In the genomic region with DNA sequence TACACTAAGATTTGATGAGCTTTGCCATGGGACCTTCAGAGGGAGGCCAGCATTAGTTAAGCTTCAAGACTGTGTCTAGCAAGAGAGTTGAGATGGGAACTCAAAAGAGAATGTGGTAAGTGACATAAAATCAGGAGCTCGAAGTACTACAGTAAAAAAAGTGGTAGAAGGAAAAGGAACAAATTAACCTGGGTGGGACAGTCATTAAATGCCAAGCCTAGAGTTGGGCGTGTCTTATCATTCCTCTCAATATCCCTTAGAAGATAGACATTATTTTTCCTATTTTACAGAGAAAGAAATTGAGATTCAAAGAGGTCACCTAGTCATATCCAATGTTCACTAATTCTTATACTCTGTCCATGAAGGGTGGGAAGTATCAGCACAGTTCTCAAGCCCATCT, we compare ENCODE assay signal across 22 cellular contexts. TPM values are rescaled to one million over a fixed set of nuclear protein-coding genes. Genes with fewer than 3 reads are reported as not detected.
DNase-seq lines count a peak whose midpoint lies in the region; ATAC-seq, FAIRE-seq and TF ChIP-seq lines count a peak whose summit lies in the region.
"Had no signal": no experiment of that assay in that cellular context is flagged by ENCODE, and none has a peak within 500 bp of the region (broad histone marks: within the 10 kb centered on the region; RNA-seq: fewer than 3 reads in every experiment).

No MANE protein-coding gene starts in this region.

- peaks cover under 1% of the 10 kb centered on the region; the same call in 1 of the 3 replicates for H3K9me3 ChIP-seq in A549
- no peaks in the 10 kb centered on the region for H3K9me3 ChIP-seq in IMR-90 (ENCODE audit: control insufficient read depth, insufficient read depth, low read length)
- no peaks in the 10 kb centered on the region for H3K9me3 ChIP-seq in colonic mucosa
- no peaks in the 10 kb centered on the region for H3K9me3 ChIP-seq in neutrophil
- H3K9me3 ChIP-seq: MG63 had no signal

- FAIRE-seq in A549 (lab: Jason Lieb, UNC) = no peak
- FAIRE-seq: GM19239, H54 had no signal

- no peak overlapping the region for H2BK120ac ChIP-seq in IMR-90 (ENCODE audit: low read depth, low read length)

- H3K27me3 ChIP-seq in IMR-90 (ENCODE audit: control insufficient read depth, insufficient read depth, low read length) = no peaks in the 10 kb centered on the region
- no peaks in the 10 kb centered on the region for H3K27me3 ChIP-seq in colonic mucosa
- no peaks in the 10 kb centered on the region for H3K27me3 ChIP-seq in neutrophil
- H3K27me3 ChIP-seq: MG63 had no signal

- intact Hi-C loops in IMR-90 (cut with micrococcal nuclease) = loop anchor here (5.0 to 10.0 kb wide), 6 partner anchors 93 to 363 kb away; a partner anchor contains a TSS
- intact Hi-C loops in colonic mucosa (cut with DNase I) = no loop called here

- H2BK15ac ChIP-seq in IMR-90 (ENCODE audit: low read depth, low read length) = no peak overlapping the region

- no peaks in the 10 kb centered on the region for H3K9me3 Mint-ChIP-seq in osteocyte (ENCODE audit: unreplicated experiment)

- BruUV-seq in IMR-90 (replicated peaks; lab: Mats Ljungman, UMichigan) = no TSS peak

- H3K27ac Mint-ChIP-seq in osteocyte (ENCODE audit: unreplicated experiment) = no peak overlapping the region
- H3K27ac Mint-ChIP-seq: HFFc6 had no signal

- dilution Hi-C loops in IMR-90 (cut with HindIII; ENCODE audit: low sequenced_read_pairs, unreplicated experiment) = no loop called here

- 79% methylated on average over 2 of the region's 2 CpGs for WGBS in A549 (ENCODE audit: missing lambda C conversion rate)
- WGBS in IMR-90 (ENCODE audit: extremely low coverage in 2 of 2, insufficient read length in 1 of 2), 2 experiments = no CpG with 5 or more reads among the region's 2 CpGs

- H3K14ac ChIP-seq in IMR-90 (replicated peaks; ENCODE audit: low read depth, low read length) = no peak overlapping the region

- CTCF ChIA-PET in A549 (lab: Yijun Ruan, JAX) = no interaction called here
- CTCF ChIA-PET in IMR-90 (lab: Yijun Ruan, JAX) = no interaction called here

- peak overlapping the region; percentile 97 for H3K4me2 ChIP-seq in A549
- no peak overlapping the region for H3K4me2 ChIP-seq in IMR-90 (ENCODE audit: low read depth, low read length)

- no peak overlapping the region for H3K4ac ChIP-seq in IMR-90 (ENCODE audit: low read depth, low read length)

- no peak overlapping the region for H4K8ac ChIP-seq in IMR-90 (ENCODE audit: low read depth in 2 of 2, low read length in 2 of 2)

- H3K79me1 ChIP-seq in IMR-90 (ENCODE audit: low read depth in 1 of 2, low read length in 2 of 2) = peaks cover 7 to 24% of the 10 kb centered on the region in 2 experiments; a peak in 2 of 4 replicates

- TF ChIP-seq CTCF in A549 (IDR thresholded peaks at IDR 0.05) (no peak), IMR-90 (conservative IDR thresholded peaks at IDR 0.05; ENCODE audit: low read depth, low read length) (no peak), colonic mucosa (IDR thresholded peaks at IDR 0.05) (no peak), neutrophil (IDR thresholded peaks at IDR 0.05) (no peak), osteocyte (IDR thresholded peaks at IDR 0.05) (no peak)

- TF ChIP-seq POLR2A in A549 (IDR thresholded peaks at IDR 0.05; ENCODE audit: low read length) = no peak
- TF ChIP-seq POLR2A in IMR-90 (IDR thresholded peaks at IDR 0.05; ENCODE audit: low read depth, low read length) = no peak

- no peak overlapping the region for H3K56ac ChIP-seq in IMR-90 (ENCODE audit: extremely low read depth, insufficient read depth, low read length)

- in situ Hi-C loops in IMR-90 (cut with MboI; ENCODE audit: low sequenced_read_pairs) = no loop called here

- TF ChIP-seq RAD21 in A549 (conservative IDR thresholded peaks at IDR 0.05 in 1 of 2, IDR thresholded peaks at IDR 0.05 in 1 of 2) (no peak), IMR-90 (IDR thresholded peaks at IDR 0.05; ENCODE audit: low read length) (no peak)

- DNase-seq in A549 (ENCODE audit: low read depth in 1 of 2, low spot score in 1 of 2) = no peak
- no peak for DNase-seq in IMR-90
- no peak for DNase-seq in colonic mucosa
- DNase-seq in osteocyte (ENCODE audit: extremely low spot score, unreplicated experiment) = no peak
- no peak for DNase-seq in Kasumi-1 (lab: John Stamatoyannopoulos, UW)
- DNase-seq: CD4-positive, CD25-positive, alpha-beta regulatory T cell; EL; GF-D8; HFFc6; MG63; NCI-H1417; NCI-H187 treated with DMSO at 0.1 percent for 48 hours; NCI-H2227 treated with DMSO at 0.1 percent for 48 hours; NCI-H510A; NCI-H748 treated with DMSO at 0.1 percent for 48 hours had no signal

- H3K9ac ChIP-seq in IMR-90 (ENCODE audit: low read depth, low read length) = no peak overlapping the region
- H3K9ac ChIP-seq in colonic mucosa (ENCODE audit: low read depth in 2 of 2, low read length in 2 of 2) = peak overlapping the region in 1 of 2 donors; percentile 22

- H3K4me1 ChIP-seq in A549 (peaks cover 27% of the 10 kb centered on the region), IMR-90 (ENCODE audit: control insufficient read depth, insufficient read depth, low read length) (peaks cover 12% of the 10 kb centered on the region), colonic mucosa (peaks cover 8% of the 10 kb centered on the region), neutrophil (ENCODE audit: control insufficient read depth in 1 of 2, insufficient read depth in 1 of 2, low read depth in 1 of 2, low read length in 1 of 2) (peaks cover 30 to 33% of the 10 kb centered on the region in 2 experiments)

- no peak for TF ChIP-seq EP300 in A549 (IDR thresholded peaks at IDR 0.05)

- no peak overlapping the region for H2BK20ac ChIP-seq in IMR-90 (ENCODE audit: low read depth, low read length)

- H2AK9ac ChIP-seq in IMR-90 (replicated peaks; ENCODE audit: low read depth, low read length, poor library complexity) = no peak overlapping the region

- no peak overlapping the region for H3K4me3 ChIP-seq in A549
- no peak overlapping the region for H3K4me3 ChIP-seq in IMR-90 (ENCODE audit: insufficient read depth, low read depth, low read length)
- no peak overlapping the region for H3K4me3 ChIP-seq in colonic mucosa
- no peak overlapping the region for H3K4me3 ChIP-seq in neutrophil (ENCODE audit: low read depth in 1 of 2, low read length in 1 of 2)
- H3K4me3 ChIP-seq: MG63 had no signal

- H3K4me1 Mint-ChIP-seq in osteocyte (ENCODE audit: unreplicated experiment) = peaks cover 23% of the 10 kb centered on the region

- H2AFZ ChIP-seq in IMR-90 (replicated peaks; ENCODE audit: low read length, poor library complexity) = no peak overlapping the region

- POLR2A ChIA-PET in A549 (lab: Yijun Ruan, JAX) = no interaction called here
- POLR2A ChIA-PET in IMR-90 (lab: Charles Lee; ENCODE audit: unreplicated experiment) = no interaction called here

- peaks cover 14% of the 10 kb centered on the region for H4K20me1 ChIP-seq in IMR-90 (ENCODE audit: insufficient read depth, low read length)

- H4K5ac ChIP-seq in IMR-90 (ENCODE audit: low read depth, low read length) = no peak overlapping the region

- no peaks in the 10 kb centered on the region for H3K36me3 Mint-ChIP-seq in osteocyte (ENCODE audit: unreplicated experiment)
- H3K36me3 Mint-ChIP-seq: CD4-positive, CD25-positive, alpha-beta regulatory T cell had no signal

- 0 out of 2 replicates have a peak overlapping the region, but pooled peaks have one; percentile 7 for H3K23ac ChIP-seq in IMR-90 (ENCODE audit: low read depth, low read length)

- ATAC-seq in A549 (no peak), IMR-90 (ENCODE audit: low read depth) (no peak), GM19395 (IDR thresholded peaks at IDR 0.05; ENCODE audit: unreplicated experiment) (no peak)
- ATAC-seq: Panc1 had no signal

- H3K27me3 Mint-ChIP-seq in osteocyte (ENCODE audit: unreplicated experiment) = no peaks in the 10 kb centered on the region

- H3K18ac ChIP-seq in IMR-90 (ENCODE audit: low read depth, low read length) = no peak overlapping the region

- H3K36me3 ChIP-seq in IMR-90 (ENCODE audit: control insufficient read depth, insufficient read depth, low read length) (no peaks in the 10 kb centered on the region), colonic mucosa (no peaks in the 10 kb centered on the region), neutrophil (no peaks in the 10 kb centered on the region)

- H2AK5ac ChIP-seq in IMR-90 (ENCODE audit: low read depth, low read length) = no peak overlapping the region

- no peak overlapping the region for H3K4me3 Mint-ChIP-seq in osteocyte (ENCODE audit: unreplicated experiment)
- H3K4me3 Mint-ChIP-seq: HFFc6 had no signal

- peaks cover 4% of the 10 kb centered on the region; the same call in 1 of the 2 replicates for H3K9me1 ChIP-seq in IMR-90 (ENCODE audit: insufficient read depth, low read length)

- H3K27ac ChIP-seq in A549 (peak overlapping the region in 1 of 2 experiments; percentile 97; a peak in 4 of 6 replicates), IMR-90 (ENCODE audit: insufficient read depth, low read length) (no peak overlapping the region), colonic mucosa (peak overlapping the region; percentile 96), neutrophil (peak overlapping the region; percentile 95)

- no peak overlapping the region for H2BK5ac ChIP-seq in IMR-90 (ENCODE audit: low read depth, low read length, poor library complexity, severe bottlenecking)

- H4K91ac ChIP-seq in IMR-90 (ENCODE audit: insufficient read depth, low read depth, low read length) = no peak overlapping the region

RNA-seq across cellular contexts. Expression of a gene that starts 3.3 kb away (rescaled TPM):
- polyA plus RNA-seq in A549 (2011; rRNA removed) (1,336 and 1,626 TPM in 2 replicates), A549 (2017; fragmentation: RNase III; extraction: RNeasy Plus Mini Kit Qiagen cat#74134 plus additional on column Dnase treatment) (1,222 to 1,380 TPM (median 1,309 TPM) in 3 replicates), IMR-90 (2012; rRNA removed) (488 and 578 TPM in 2 replicates)
- 1,191 and 1,403 TPM in 2 replicates for polyA plus RNA-seq in A549 (2012; cell fraction: cytosol; rRNA removed)
- 356 and 650 TPM in 2 replicates for polyA plus RNA-seq in A549 (2012; cell fraction: nucleus; rRNA removed)
- polyA minus RNA-seq in A549 (2011; rRNA and poly(A)+ RNA removed) = 211 and 233 TPM in 2 replicates
- total RNA-seq in IMR-90 (2012; rRNA removed) (277 and 588 TPM in 2 replicates), colonic mucosa (100 to 1,000 TPM; 498 to 600 TPM), osteocyte (181 and 191 TPM in 2 replicates)
- 149 and 339 TPM in 2 replicates for polyA plus RNA-seq in IMR-90 (2012; cell fraction: cytosol; rRNA removed)
- polyA plus RNA-seq in IMR-90 (2012; cell fraction: nucleus; rRNA removed; ENCODE audit: low replicate concordance) = 22.4 and 173 TPM in 2 replicates

RNA-seq across cellular contexts. Expression of a gene that starts 51.6 kb away (rescaled TPM):
- polyA plus RNA-seq in A549 (2011; rRNA removed) (0.79 and 1.3 TPM in 2 replicates), A549 (2017; fragmentation: RNase III; extraction: RNeasy Plus Mini Kit Qiagen cat#74134 plus additional on column Dnase treatment) (0.05 to 0.15 TPM (median 0.10 TPM) in 3 replicates), IMR-90 (2012; rRNA removed) (not detected in 2 replicates)
- polyA plus RNA-seq in A549 (2012; cell fraction: cytosol; rRNA removed) = 0.01 TPM in 2 replicates
- polyA plus RNA-seq in A549 (2012; cell fraction: nucleus; rRNA removed) = not detected in 2 replicates
- 0.34 and 0.66 TPM in 2 replicates for polyA minus RNA-seq in A549 (2011; rRNA and poly(A)+ RNA removed)
- total RNA-seq in IMR-90 (2012; rRNA removed) (not detected in 2 replicates), colonic mucosa (10 to 100 TPM; 72.6 to 80.1 TPM), osteocyte (not detected in 2 replicates)
- polyA plus RNA-seq in IMR-90 (2012; cell fraction: cytosol; rRNA removed) = not detected in 2 replicates
- polyA plus RNA-seq in IMR-90 (2012; cell fraction: nucleus; rRNA removed; ENCODE audit: low replicate concordance) = not detected in 2 replicates
- total RNA-seq: CD4-positive, CD25-positive, alpha-beta regulatory T cell; HFFc6; LHCN-M2 had no signal
- polyA plus RNA-seq: BJ; CD4-positive, CD25-positive, alpha-beta regulatory T cell had no signal

Comparison
In these comparisons a context has a peak if more than half of its experiments do, and no peak if none do; other contexts are left out.
1. RNA of a gene that starts 51.6 kb away (total RNA-seq): 72.6 to 80.1 TPM in colonic mucosa; not detected in IMR-90 and not detected in osteocyte; every median in the first group is over 10 times any median in the second.